In the genomic region with DNA sequence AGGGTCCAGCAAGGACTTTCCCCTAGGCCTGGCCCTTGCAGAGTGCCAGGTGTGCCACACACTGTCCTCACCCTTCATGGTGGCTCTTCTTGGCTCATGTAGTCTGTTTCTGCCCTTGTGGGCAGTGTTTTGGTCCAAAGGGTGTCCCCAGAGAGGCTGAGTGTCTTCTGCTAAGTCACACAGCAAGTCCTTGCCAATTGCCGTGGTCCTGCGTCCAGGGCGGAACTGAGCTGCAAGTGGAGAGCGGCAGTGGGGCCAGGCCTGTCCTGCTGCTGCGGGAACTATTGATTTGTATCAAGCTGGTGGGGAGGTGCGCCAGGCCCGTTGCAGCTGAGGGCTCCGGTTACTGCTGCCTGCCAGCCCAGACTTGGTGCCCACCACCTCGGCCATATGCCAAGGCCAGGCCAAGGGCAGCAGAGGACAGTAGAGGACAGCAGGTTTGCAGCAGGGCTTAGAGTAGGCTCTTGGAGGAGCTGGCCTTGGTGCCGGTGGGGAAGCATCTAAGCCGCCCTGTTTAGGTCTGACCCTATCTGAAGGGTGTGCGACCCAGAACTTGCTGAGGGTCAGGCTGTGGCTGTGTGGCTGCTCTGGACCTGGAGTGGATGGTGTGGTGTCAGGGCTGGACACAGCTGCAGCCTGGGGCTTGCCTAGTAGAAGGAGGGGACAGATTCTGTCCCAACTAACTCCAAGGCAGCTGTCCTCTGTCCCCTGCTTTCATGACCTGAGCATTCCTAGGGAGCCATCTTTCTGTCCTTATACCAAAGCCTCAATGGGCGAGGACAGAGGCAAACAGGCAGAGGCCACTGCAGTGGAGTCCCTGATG, we compare ENCODE assay signal across 1 cellular context.
A peak's percentile ranks its signal among the peaks of the same experiment; 100 is the strongest.
TF ChIP-seq lines count a peak whose summit lies in the region.

No MANE protein-coding gene starts in this region.

TF ChIP-seq in K562, 482 proteins besides CTCF, POLR2A, EP300 and RAD21:
- TF ChIP-seq WHSC1 (IDR thresholded peaks at IDR 0.05; ENCODE audit: low read length): no peak
- no peak for TF ChIP-seq CBX3 (IDR thresholded peaks at IDR 0.05; ENCODE audit: borderline replicate concordance in 1 of 2, low read length in 2 of 2)
- peak; percentile 44 for TF ChIP-seq POLR2G (IDR thresholded peaks at IDR 0.05; ENCODE audit: low read depth, low read length)
- no peak for TF ChIP-seq HNRNPL (IDR thresholded peaks at IDR 0.05; ENCODE audit: low read depth, low read length)
